ENCODE assay signal across 18 cellular contexts in the genomic region with DNA sequence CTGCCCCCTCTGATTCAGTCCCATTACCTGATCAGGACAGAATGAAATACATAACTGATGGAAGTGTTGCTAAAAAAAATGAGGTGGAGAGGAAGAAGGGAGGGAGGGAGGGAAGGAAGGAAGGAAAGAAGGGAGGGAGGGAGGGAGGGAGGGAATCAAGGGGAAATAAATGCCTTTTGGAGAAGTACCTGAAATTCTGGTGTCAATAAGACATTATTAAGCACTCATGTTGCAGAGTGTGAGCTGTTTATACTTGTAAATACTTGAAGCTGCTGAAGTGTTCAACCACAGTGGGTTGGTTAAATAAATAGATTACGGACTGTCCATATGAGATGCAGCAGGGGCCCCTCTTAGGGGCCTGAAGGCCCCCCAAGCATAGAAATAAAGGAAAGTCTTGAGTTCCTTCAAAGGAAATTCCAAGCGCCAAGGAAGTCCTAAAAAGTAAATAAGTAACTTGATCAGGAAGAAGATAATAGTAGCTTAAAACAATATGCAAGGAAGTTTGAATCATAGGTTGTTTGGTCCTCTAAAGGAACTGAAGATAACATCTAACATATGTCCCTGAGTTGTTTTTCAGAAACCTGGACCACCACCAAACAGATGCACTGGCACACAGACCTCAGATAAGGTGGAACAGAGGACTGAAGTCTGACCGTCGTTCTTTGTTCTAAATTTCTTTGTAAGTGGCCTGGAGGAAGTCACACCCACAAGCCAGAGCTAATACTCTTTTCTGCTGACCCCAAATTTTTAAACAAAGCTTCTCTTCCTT.
"Had no signal": no experiment of that assay in that cellular context is flagged by ENCODE, and none has a peak within 500 bp of the region (broad histone marks: within the 10 kb centered on the region; RNA-seq: fewer than 3 reads in every experiment).

No MANE protein-coding gene starts in this region.

- DNase-seq: activated CD4-positive, alpha-beta T cell treated with anti-CD3 and anti-CD28 coated beads, Interleukin-2, amount 50 U/mL, for 4 hours; activated CD4-positive, CD25-positive, alpha-beta regulatory T cell treated with anti-CD3 and anti-CD28 coated beads, Interleukin-2, amount 50 U/mL, for 72 hours; activated naive CD4-positive, alpha-beta T cell treated with Interleukin-2 at 50 U/mL for 16 hours; activated T-cell treated with anti-CD3 and anti-CD28 coated beads for 4 hours; anterior cingulate cortex; brain microvascular endothelial cell; cerebellar nuclear complex; effector memory CD8-positive, alpha-beta T cell; erythroblast; hypothalamus; kidney; nephron progenitor cell; spleen; stomach; testis had no signal

- H3K4me1 Mint-ChIP-seq: nephron progenitor cell had no signal

- H3K27me3 Mint-ChIP-seq: effector memory CD8-positive, alpha-beta T cell; progenitor cell of endocrine pancreas had no signal

- H3K27me3 ChIP-seq: brain microvascular endothelial cell, spleen, stomach, testis had no signal

- H3K36me3 ChIP-seq: brain microvascular endothelial cell, spleen, stomach had no signal

- H3K9me3 ChIP-seq: spleen, stomach, testis had no signal

- H3K27ac Mint-ChIP-seq: activated T-helper 17 cell treated with anti-CD3 and anti-CD28 coated beads, Interleukin-2, amount 50 U/mL, for 72 hours; effector memory CD8-positive, alpha-beta T cell; mesothelial cell of epicardium; nephron progenitor cell; progenitor cell of endocrine pancreas had no signal

- H3K27ac ChIP-seq: brain microvascular endothelial cell, stomach, testis had no signal

- H3K9me3 Mint-ChIP-seq: activated T-helper 17 cell treated with anti-CD3 and anti-CD28 coated beads, Interleukin-2, amount 50 U/mL, for 72 hours; effector memory CD8-positive, alpha-beta T cell; nephron progenitor cell had no signal

- H3K4me3 Mint-ChIP-seq: activated T-helper 17 cell treated with anti-CD3 and anti-CD28 coated beads, Interleukin-2, amount 50 U/mL, for 72 hours; effector memory CD8-positive, alpha-beta T cell; mesothelial cell of epicardium; nephron progenitor cell had no signal

- H3K4me1 ChIP-seq: stomach, testis had no signal

- H3K36me3 Mint-ChIP-seq: mesothelial cell of epicardium had no signal

- H3K4me3 ChIP-seq: spleen, stomach, testis had no signal
